Comparison of ENCODE assay signal across 16 cellular contexts in the genomic region with DNA sequence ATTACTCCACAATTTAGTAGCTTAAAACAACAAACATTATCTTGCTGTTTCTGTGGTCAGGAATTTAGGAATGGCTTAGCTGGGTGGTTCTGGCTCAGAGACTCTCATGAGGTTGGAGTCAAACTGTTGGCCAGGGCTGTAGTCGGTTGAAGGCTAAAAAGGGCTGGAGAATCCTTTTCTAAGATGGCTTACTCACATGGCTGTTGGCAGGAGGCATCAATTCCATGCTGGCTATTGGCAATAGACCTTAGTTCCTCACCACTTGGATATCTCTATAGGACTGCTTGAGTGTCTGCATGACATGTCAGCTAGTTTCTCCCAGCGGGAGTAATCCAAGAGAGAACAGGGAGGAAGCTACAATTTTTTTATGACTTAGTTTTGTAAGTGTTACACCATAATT. TPM values are rescaled to one million over a fixed set of nuclear protein-coding genes. Genes with fewer than 3 reads are reported as not detected.
DNase-seq lines count a peak whose midpoint lies in the region; ATAC-seq and TF ChIP-seq lines count a peak whose summit lies in the region.
"Had no signal": no experiment of that assay in that cellular context is flagged by ENCODE, and none has a peak within 500 bp of the region (broad histone marks: within the 10 kb centered on the region; RNA-seq: fewer than 3 reads in every experiment).

No MANE protein-coding gene starts in this region.

- H3K4me3 ChIP-seq in ascending aorta, result no peak overlapping the region
- H3K4me3 ChIP-seq in stomach, result no peak overlapping the region
- H3K4me3 ChIP-seq in CD8-positive, alpha-beta memory T cell (ENCODE audit: low read length), result no peak overlapping the region
- H3K4me3 ChIP-seq in lower lobe of right lung, result no peak overlapping the region
- H3K4me3 ChIP-seq: BLaER1, uterus had no signal

- DNase-seq in EH (ENCODE audit: low read depth) (peak; percentile 66), ascending aorta (ENCODE audit: low spot score in 2 of 2) (no peak), fibroblast of the conjunctiva (ENCODE audit: low read depth) (peak; percentile 21), stomach (no peak), caudate nucleus (lab: John Stamatoyannopoulos, UW) (no peak), lower lobe of right lung (no peak)
- DNase-seq in activated CD8-positive, alpha-beta T cell treated with anti-CD3 and anti-CD28 coated beads for 36 hours, result no peak
- no peak for DNase-seq in CD8-positive, alpha-beta memory T cell
- DNase-seq: activated CD4-positive, CD25-positive, alpha-beta regulatory T cell treated with anti-CD3 and anti-CD28 coated beads, Interleukin-2, amount 50 U/mL, for 72 hours; left colon; stimulated activated naive CD8-positive, alpha-beta T cell treated with anti-CD3 and anti-CD28 coated beads, Interleukin-15, Interleukin-2, amounts not matched to agents 100 U/mL and 50 U/mL, for 24 hours; T1000; uterus had no signal

- H3K9me3 ChIP-seq in ascending aorta, result peaks cover 0 to 8% of the 10 kb centered on the region in 2 donors
- no peaks in the 10 kb centered on the region for H3K9me3 ChIP-seq in stomach
- no peaks in the 10 kb centered on the region for H3K9me3 ChIP-seq in CD8-positive, alpha-beta memory T cell (ENCODE audit: low read length)
- no peaks in the 10 kb centered on the region for H3K9me3 ChIP-seq in lower lobe of right lung
- H3K9me3 ChIP-seq: uterus had no signal

- no peaks in the 10 kb centered on the region for H3K27me3 ChIP-seq in ascending aorta
- no peaks in the 10 kb centered on the region for H3K27me3 ChIP-seq in stomach
- no peaks in the 10 kb centered on the region for H3K27me3 ChIP-seq in CD8-positive, alpha-beta memory T cell (ENCODE audit: insufficient read depth, low read length, poor library complexity, severe bottlenecking)
- H3K27me3 ChIP-seq in lower lobe of right lung (ENCODE audit: low read depth), result no peaks in the 10 kb centered on the region
- H3K27me3 ChIP-seq: BLaER1, uterus had no signal

- H3K4me1 ChIP-seq in ascending aorta (peaks cover 19 to 40% of the 10 kb centered on the region in 2 donors), stomach (peaks cover 0 to 25% (median 5%) of the 10 kb centered on the region in 4 donors), lower lobe of right lung (peaks cover 11% of the 10 kb centered on the region)
- no peaks in the 10 kb centered on the region for H3K4me1 ChIP-seq in CD8-positive, alpha-beta memory T cell (ENCODE audit: insufficient read depth, low read length)

- CTCF ChIA-PET in activated CD8-positive, alpha-beta T cell treated with anti-CD3 and anti-CD28 coated beads for 36 hours (lab: Charles Lee), result interaction anchor here (1.0 to 2.5 kb wide), 7 partner anchors 8 to 376 kb away, joined by 3 to 14 read pairs (median 5); a partner anchor contains a TSS
- CTCF ChIA-PET in CD8-positive, alpha-beta memory T cell (lab: Charles Lee), result interaction anchor here (1.6 to 2.0 kb wide), 3 partner anchors 20 to 375 kb away, joined by 3 to 8 read pairs (median 5); no protein-coding TSS in a partner anchor

- no peaks in the 10 kb centered on the region for H3K27me3 Mint-ChIP-seq in activated CD8-positive, alpha-beta T cell treated with anti-CD3 and anti-CD28 coated beads for 36 hours
- peaks cover 5 to 6% of the 10 kb centered on the region in 2 donors for H3K27me3 Mint-ChIP-seq in CD8-positive, alpha-beta memory T cell

- no peaks in the 10 kb centered on the region for H3K4me1 Mint-ChIP-seq in activated CD8-positive, alpha-beta T cell treated with anti-CD3 and anti-CD28 coated beads for 36 hours (ENCODE audit: low read depth)
- H3K4me1 Mint-ChIP-seq in CD8-positive, alpha-beta memory T cell, result no peaks in the 10 kb centered on the region
- H3K4me1 Mint-ChIP-seq: neural crest cell had no signal

- intact Hi-C loops in ascending aorta (cut with DNase I) (loop anchor here (5.0 kb wide), 1 partner anchor 165 kb away; no protein-coding TSS in a partner anchor), stomach (cut with DNase I; ENCODE audit: low total_unique reads) (no loop called here), lower lobe of right lung (cut with DNase I) (loop anchor here (5.0 kb wide), 1 partner anchor 90 kb away; no protein-coding TSS in a partner anchor)
- intact Hi-C loops in activated CD8-positive, alpha-beta T cell treated with anti-CD3 and anti-CD28 coated beads for 36 hours (cut with micrococcal nuclease), result no loop called here

- H3K36me3 ChIP-seq in ascending aorta (peaks cover 0 to 4% of the 10 kb centered on the region in 2 donors), stomach (no peaks in the 10 kb centered on the region), lower lobe of right lung (no peaks in the 10 kb centered on the region)
- H3K36me3 ChIP-seq in CD8-positive, alpha-beta memory T cell (ENCODE audit: insufficient read depth, low read length), result no peaks in the 10 kb centered on the region
- H3K36me3 ChIP-seq: BLaER1, uterus had no signal

- H3K27ac Mint-ChIP-seq in activated CD8-positive, alpha-beta T cell treated with anti-CD3 and anti-CD28 coated beads for 36 hours, result no peak overlapping the region
- H3K27ac Mint-ChIP-seq in CD8-positive, alpha-beta memory T cell, result no peak overlapping the region

- no peak for ATAC-seq in activated CD8-positive, alpha-beta T cell treated with anti-CD3 and anti-CD28 coated beads for 36 hours
- no peak for ATAC-seq in lower lobe of right lung
- ATAC-seq: stimulated activated naive CD8-positive, alpha-beta T cell treated with anti-CD3 and anti-CD28 coated beads, Interleukin-15, Interleukin-2, amounts not matched to agents 100 U/mL and 50 U/mL, for 24 hours had no signal

- TF ChIP-seq CTCF in ascending aorta (IDR thresholded peaks at IDR 0.05) (no peak), stomach (IDR thresholded peaks at IDR 0.05) (no peak), lower lobe of right lung (IDR thresholded peaks at IDR 0.05) (no peak)
- no peak for TF ChIP-seq CTCF in activated CD8-positive, alpha-beta T cell treated with anti-CD3 and anti-CD28 coated beads for 36 hours (IDR thresholded peaks at IDR 0.05)

- no peak overlapping the region for H3K4me3 Mint-ChIP-seq in activated CD8-positive, alpha-beta T cell treated with anti-CD3 and anti-CD28 coated beads for 36 hours
- no peak overlapping the region for H3K4me3 Mint-ChIP-seq in CD8-positive, alpha-beta memory T cell
- H3K4me3 Mint-ChIP-seq: neural crest cell had no signal

- TF ChIP-seq EP300 in stomach (IDR thresholded peaks at IDR 0.05), result no peak

- POLR2A ChIA-PET in activated CD8-positive, alpha-beta T cell treated with anti-CD3 and anti-CD28 coated beads for 36 hours (lab: Charles Lee), result interaction anchor here (0.6 kb wide), 1 partner anchor 63 kb away, joined by 3 read pairs; no protein-coding TSS in a partner anchor
- POLR2A ChIA-PET in CD8-positive, alpha-beta memory T cell (lab: Charles Lee), result no interaction called here

- WGBS in stomach, 5 donors, result 68 to 80% (median 77%) methylated on average over 2 of the region's 2 CpGs

- peaks cover 3% of the 10 kb centered on the region for H3K9me3 Mint-ChIP-seq in activated CD8-positive, alpha-beta T cell treated with anti-CD3 and anti-CD28 coated beads for 36 hours
- no peaks in the 10 kb centered on the region for H3K9me3 Mint-ChIP-seq in CD8-positive, alpha-beta memory T cell

- H3K27ac ChIP-seq in ascending aorta (peak overlapping the region; percentile 80 to 81), stomach (peak overlapping the region in 3 of 5 donors; percentile 62 to 75 (median 74)), caudate nucleus (ENCODE audit: low read depth, low read length) (no peak overlapping the region), lower lobe of right lung (no peak overlapping the region)
- no peak overlapping the region for H3K27ac ChIP-seq in CD8-positive, alpha-beta memory T cell (ENCODE audit: low read depth, low read length)
- H3K27ac ChIP-seq: BLaER1 had no signal

- no peak for TF ChIP-seq POLR2A in stomach (IDR thresholded peaks at IDR 0.05)

- no peaks in the 10 kb centered on the region for H3K36me3 Mint-ChIP-seq in activated CD8-positive, alpha-beta T cell treated with anti-CD3 and anti-CD28 coated beads for 36 hours (ENCODE audit: low read depth)
- H3K36me3 Mint-ChIP-seq in CD8-positive, alpha-beta memory T cell, result no peaks in the 10 kb centered on the region

RNA-seq across cellular contexts. Expression of a gene that starts 6.6 kb away (rescaled TPM):
- total RNA-seq in ascending aorta (1.2 TPM), stomach (10 to 100 TPM in 3 of 5 donors, 1 to 10 TPM in 1, under 1 TPM in 1; 0.29 to 27.0 (median 11.2) TPM), lower lobe of right lung (13.0 TPM)
- polyA plus RNA-seq in stomach, result 1 to 10 TPM in 1 of 3 donors, under 1 TPM in 2; 0.43 to 5.0 (median 0.56) TPM
- total RNA-seq in activated CD8-positive, alpha-beta T cell treated with anti-CD3 and anti-CD28 coated beads for 36 hours, result 1 to 10 TPM; 4.3 to 5.9 TPM
- 1 to 10 TPM; 4.0 to 4.8 TPM for total RNA-seq in CD8-positive, alpha-beta memory T cell
- 1.4 TPM for polyA plus RNA-seq in CD8-positive, alpha-beta memory T cell
- total RNA-seq: HT1080 had no signal

Comparison
In these comparisons a context has a peak if more than half of its experiments do, and no peak if none do; other contexts are left out.
1. DNase-seq: peak in EH (single experiment) and fibroblast of the conjunctiva (single experiment); none in ascending aorta (0 of 2), stomach (single experiment), activated CD8-positive, alpha-beta T cell treated with anti-CD3 and anti-CD28 coated beads for 36 hours (single experiment), caudate nucleus (0 of 61), CD8-positive, alpha-beta memory T cell (0 of 5) and lower lobe of right lung (single experiment).
2. H3K27ac ChIP-seq: peak in ascending aorta (2 of 2) and stomach (3 of 5); none in caudate nucleus (single experiment), CD8-positive, alpha-beta memory T cell (single experiment) and lower lobe of right lung (single experiment).
3. intact Hi-C loops: an anchor here in ascending aorta (5.0 kb wide) and lower lobe of right lung (5.0 kb wide); none called in stomach and activated CD8-positive, alpha-beta T cell treated with anti-CD3 and anti-CD28 coated beads for 36 hours.